12 cellular contexts compared by ENCODE assay signal in genomic region chr13:79491715-79492114, GRCh38. TPM values are rescaled to one million over a fixed set of nuclear protein-coding genes. Genes with fewer than 3 reads are reported as not detected.
DNase-seq lines count a peak whose midpoint lies in the region; ATAC-seq, FAIRE-seq and TF ChIP-seq lines count a peak whose summit lies in the region.
"Had no signal": no experiment of that assay in that cellular context is flagged by ENCODE, and none has a peak within 500 bp of the region (broad histone marks: within the 10 kb centered on the region; RNA-seq: fewer than 3 reads in every experiment).

No MANE protein-coding gene starts in this region.

- peak overlapping the region; percentile 37 for H3K27ac Mint-ChIP-seq in progenitor cell of endocrine pancreas
- no peak overlapping the region for H3K27ac Mint-ChIP-seq in CD8-positive, alpha-beta T cell
- H3K27ac Mint-ChIP-seq: naive B cell had no signal

- no peak for TF ChIP-seq CTCF in progenitor cell of endocrine pancreas (IDR thresholded peaks at IDR 0.05; ENCODE audit: unreplicated experiment)
- TF ChIP-seq CTCF in CD8-positive, alpha-beta T cell (IDR thresholded peaks at IDR 0.05) = no peak

- intact Hi-C loops in CD8-positive, alpha-beta T cell (cut with DNase I, micrococcal nuclease) = no loop called here

- POLR2A ChIA-PET in CD8-positive, alpha-beta T cell (lab: Charles Lee) = interaction anchor here (0.6 kb wide), 1 partner anchor 11 kb away, joined by 3 read pairs; no protein-coding TSS in a partner anchor

- peaks cover 2% of the 10 kb centered on the region for H3K36me3 Mint-ChIP-seq in progenitor cell of endocrine pancreas (ENCODE audit: insufficient read depth)
- H3K36me3 Mint-ChIP-seq in CD8-positive, alpha-beta T cell = no peaks in the 10 kb centered on the region
- H3K36me3 Mint-ChIP-seq: naive B cell had no signal

- no peaks in the 10 kb centered on the region for H3K9me3 Mint-ChIP-seq in progenitor cell of endocrine pancreas (ENCODE audit: low read depth)
- H3K9me3 Mint-ChIP-seq in CD8-positive, alpha-beta T cell = no peaks in the 10 kb centered on the region

- ATAC-seq in esophagus mucosa = peak; percentile 87
- ATAC-seq in CD8-positive, alpha-beta T cell = no peak

- no peaks in the 10 kb centered on the region for H3K27me3 ChIP-seq in CD8-positive, alpha-beta T cell (ENCODE audit: insufficient read depth, low read length)
- H3K27me3 ChIP-seq: tibial nerve had no signal

- H3K4me3 Mint-ChIP-seq in progenitor cell of endocrine pancreas (ENCODE audit: low read depth) = no peak overlapping the region
- H3K4me3 Mint-ChIP-seq in CD8-positive, alpha-beta T cell = no peak overlapping the region
- H3K4me3 Mint-ChIP-seq: naive B cell had no signal

- no peaks in the 10 kb centered on the region for H3K36me3 ChIP-seq in CD8-positive, alpha-beta T cell (ENCODE audit: insufficient read depth, low read length)
- H3K36me3 ChIP-seq: tibial nerve had no signal

- H3K4me1 Mint-ChIP-seq in progenitor cell of endocrine pancreas (ENCODE audit: low read depth) = peaks cover 43% of the 10 kb centered on the region
- H3K4me1 Mint-ChIP-seq in CD8-positive, alpha-beta T cell (ENCODE audit: low read depth) = peaks cover 26% of the 10 kb centered on the region
- H3K4me1 Mint-ChIP-seq: naive B cell had no signal

- CTCF ChIA-PET in CD8-positive, alpha-beta T cell (lab: Charles Lee) = no interaction called here

- FAIRE-seq in RCC 7860 (lab: Jason Lieb, UNC) (peak; percentile 66), urothelium cell line (lab: Jason Lieb, UNC) (no peak)

- H3K9me3 ChIP-seq in CD8-positive, alpha-beta T cell (ENCODE audit: low read length) = no peaks in the 10 kb centered on the region
- H3K9me3 ChIP-seq: tibial nerve had no signal

- no peak overlapping the region for H3K4me3 ChIP-seq in CD8-positive, alpha-beta T cell (ENCODE audit: low read depth, low read length)
- H3K4me3 ChIP-seq: tibial nerve had no signal

- DNase-seq in GM04504 (ENCODE audit: low read depth) = peak; percentile 74
- peak; percentile 31 for DNase-seq in RCC 7860 (ENCODE audit: low spot score)
- DNase-seq in progenitor cell of endocrine pancreas (ENCODE audit: low spot score, unreplicated experiment) = no peak
- no peak for DNase-seq in NCI-H524 (lab: John Stamatoyannopoulos, UW)
- DNase-seq in CD8-positive, alpha-beta T cell = no peak
- no peak for DNase-seq in NCI-H69 (lab: John Stamatoyannopoulos, UW)
- no peak for DNase-seq in urothelium cell line (ENCODE audit: low spot score)
- DNase-seq: hippocampal formation, naive B cell, NCI-H510A treated with DMSO at 0.1 percent for 48 hours had no signal

- peaks cover 10% of the 10 kb centered on the region for H3K4me1 ChIP-seq in CD8-positive, alpha-beta T cell (ENCODE audit: insufficient read depth, low read length)

- no peaks in the 10 kb centered on the region for H3K27me3 Mint-ChIP-seq in progenitor cell of endocrine pancreas
- no peaks in the 10 kb centered on the region for H3K27me3 Mint-ChIP-seq in CD8-positive, alpha-beta T cell (ENCODE audit: low read depth)

- no peak overlapping the region for H3K27ac ChIP-seq in CD8-positive, alpha-beta T cell (ENCODE audit: low read depth, low read length)

RNA-seq across cellular contexts. Expression of gene NDFIP2, which starts 10.8 kb away (rescaled TPM):
- total RNA-seq in esophagus mucosa (110 TPM), progenitor cell of endocrine pancreas (53.8 and 57.4 TPM in 2 replicates)
- 1 to 10 TPM; 2.6 TPM for total RNA-seq in CD8-positive, alpha-beta T cell

Comparison
In these comparisons a context has a peak if more than half of its experiments do, and no peak if none do; other contexts are left out.
1. DNase-seq: peak in GM04504 (single experiment) and RCC 7860 (single experiment); none in progenitor cell of endocrine pancreas (single experiment), NCI-H524 (0 of 2), CD8-positive, alpha-beta T cell (0 of 7), NCI-H69 (single experiment) and urothelium cell line (single experiment).
2. RNA of gene NDFIP2, which starts 10.8 kb away (total RNA-seq): 110 TPM in esophagus mucosa (single experiment) and 53.8 to 57.4 TPM in progenitor cell of endocrine pancreas; 2.6 TPM in CD8-positive, alpha-beta T cell; every median in the first group is over 10 times any median in the second.